Comparison of ENCODE assay signal across 7 cellular contexts in genomic region chr12:93784339-93785086, GRCh38.
A peak's percentile ranks its signal among the peaks of the same experiment; 100 is the strongest.
DNase-seq lines count a peak whose midpoint lies in the region; ATAC-seq and TF ChIP-seq lines count a peak whose summit lies in the region.

No MANE protein-coding gene starts in this region.

- CTCF ChIA-PET in T-cell (lab: Charles Lee) = interaction anchor here (0.6 to 0.7 kb wide), 4 partner anchors 16 to 317 kb away, joined by 3 to 5 read pairs (median 3); no protein-coding TSS in a partner anchor

- no peaks in the 10 kb centered on the region for H3K27me3 ChIP-seq in dorsolateral prefrontal cortex

- peak; percentile 62 for ATAC-seq in HG03460 (IDR thresholded peaks at IDR 0.05; ENCODE audit: unreplicated experiment)
- peak; percentile 62 to 72 (median 67) for ATAC-seq in T-cell (replicated peaks in 1 of 4)

- H3K27ac ChIP-seq in dorsolateral prefrontal cortex = peak overlapping the region in 57 of 59 donors; percentile 1 to 86 (median 68)

- H3K4me3 Mint-ChIP-seq in T-cell = peak overlapping the region; percentile 17 to 72 (median 28)

- DNase-seq in T-cell (peak in 17 of 34 experiments; percentile 2 to 37 (median 12)), dorsolateral prefrontal cortex (peak in 1 of 10 donors; percentile 39), mucosa of gallbladder (ENCODE audit: low spot score) (peak; percentile 28), ureter (ENCODE audit: low spot score) (peak; percentile 68), NCI-H128 (lab: John Stamatoyannopoulos, UW; ENCODE audit: unreplicated experiment) (no peak), NCI-H345 (lab: John Stamatoyannopoulos, UW) (no peak)

- TF ChIP-seq CTCF in dorsolateral prefrontal cortex (IDR thresholded peaks at IDR 0.05 in 54 of 56, conservative IDR thresholded peaks at IDR 0.05 in 2 of 56; ENCODE audit: low read depth in 1 of 56, partially characterized antibody in 56 of 56) = no peak

- H3K27me3 Mint-ChIP-seq in T-cell = no peaks in the 10 kb centered on the region

- peak overlapping the region in 7 of 59 donors; percentile 3 to 23 (median 16) for H3K4me3 ChIP-seq in dorsolateral prefrontal cortex

- H3K27ac Mint-ChIP-seq in T-cell = peak overlapping the region; percentile 69 to 78

- peaks cover 5% of the 10 kb centered on the region for H3K36me3 Mint-ChIP-seq in T-cell

- POLR2A ChIA-PET in T-cell (lab: Charles Lee) = interaction anchor here in 1 of 2 donors (0.6 to 1.5 kb wide), 3 partner anchors 12 to 341 kb away, joined by 3 to 4 read pairs (median 3); no protein-coding TSS in a partner anchor

- H3K9me3 Mint-ChIP-seq in T-cell = peaks cover 0 to 4% (median 0%) of the 10 kb centered on the region in 3 donors

- H3K4me1 Mint-ChIP-seq in T-cell = peaks cover 45 to 63% (median 59%) of the 10 kb centered on the region in 3 donors

- intact Hi-C loops in dorsolateral prefrontal cortex (cut with DNase I) = no loop called here

Comparison
In these comparisons a context has a peak if more than half of its experiments do, and no peak if none do; other contexts are left out.
1. DNase-seq: peak in mucosa of gallbladder (single experiment) and ureter (single experiment); none in NCI-H128 (single experiment) and NCI-H345 (single experiment).